21 cellular contexts compared by ENCODE assay signal in the genomic region with DNA sequence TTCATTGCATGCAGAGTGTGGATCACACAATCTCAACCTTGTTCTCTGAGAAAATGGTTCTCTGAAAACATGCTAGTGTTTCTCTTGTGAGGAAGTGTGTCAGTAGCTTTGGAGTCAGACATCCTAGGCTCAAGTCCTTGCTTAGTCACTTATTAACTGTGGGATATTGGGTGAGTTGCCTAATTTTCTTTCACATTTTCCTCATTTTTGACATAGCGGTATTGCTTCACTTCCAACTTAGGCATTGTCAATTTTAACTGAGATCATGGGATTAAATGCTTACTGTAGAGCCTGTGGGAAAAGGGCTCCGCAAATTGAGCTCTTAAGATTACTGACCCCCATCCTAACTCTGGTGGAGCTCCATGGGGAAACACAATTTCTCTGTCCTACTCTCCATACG.
"Had no signal": no experiment of that assay in that cellular context is flagged by ENCODE, and none has a peak within 500 bp of the region (broad histone marks: within the 10 kb centered on the region; RNA-seq: fewer than 3 reads in every experiment).

No MANE protein-coding gene starts in this region.

- H3K27me3 ChIP-seq: SJSA1 had no signal

- H3K4me1 ChIP-seq: SJSA1 had no signal

- H3K4me3 ChIP-seq: SJSA1, SK-N-MC had no signal

- H3K36me3 ChIP-seq: SJSA1 had no signal

- DNase-seq: KBM-7, NCI-H1092 treated with DMSO at 0.1 percent for 48 hours, NCI-H1436, NCI-H187, NCI-H2029, NCI-H2081 treated with DMSO at 0.1 percent for 48 hours, NCI-H2171, NCI-H226, NCI-H446, NCI-H510A, NCI-H524 treated with DMSO at 0.1 percent for 48 hours, NCI-H69, NCI-H774, Right ventricle myocardium superior, RPMI8226, SIG-M5 had no signal

- FAIRE-seq: HTR-8/SVneo, RCC 7860 had no signal

- H3K27ac ChIP-seq: HL-60, SJSA1, SK-N-MC had no signal
